ENCODE assay signal across 20 cellular contexts in genomic region chr2:51638811-51639210, GRCh38.
"Had no signal": no experiment of that assay in that cellular context is flagged by ENCODE, and none has a peak within 500 bp of the region (broad histone marks: within the 10 kb centered on the region; RNA-seq: fewer than 3 reads in every experiment).

No MANE protein-coding gene starts in this region.

- FAIRE-seq: astrocyte had no signal

- DNase-seq: activated CD4-positive, alpha-beta T cell treated with anti-CD3 and anti-CD28 coated beads, Interleukin-2, amount 10 ng/mL, durations not matched to agents 7 days and 5 days; activated CD8-positive, alpha-beta memory T cell treated with anti-CD3 and anti-CD28 coated beads for 24 hours; activated CD8-positive, alpha-beta memory T cell treated with anti-CD3 and anti-CD28 coated beads, Interleukin-2, amount 50 U/mL, for 48 hours; activated effector memory CD4-positive, alpha-beta T cell treated with Interleukin-2 at 50 U/mL for 16 hours; activated naive CD4-positive, alpha-beta T cell treated with anti-CD3 and anti-CD28 coated beads, Interleukin-2, amount 50 U/mL, for 16 hours; activated T-cell treated with anti-CD3 and anti-CD28 coated beads, Interleukin-2, amount 50 U/mL, for 48 hours; cortex of kidney; effector CD4-positive, alpha-beta T cell; naive thymus-derived CD8-positive, alpha-beta T cell; sigmoid colon; stimulated activated CD4-positive, alpha-beta T cell treated with anti-CD3 and anti-CD28 coated beads, Interleukin-4, amount 100 ng/mL, for 4 hours; testis; upper lobe of left lung had no signal

- H3K36me3 Mint-ChIP-seq: stimulated activated memory B cell treated with anti-CD40 and anti-IgM and Interleukin-4, amounts not matched to agents 10 μg/mL and 1 μg/mL and 100 μg/mL, for 72 hours had no signal

- H3K36me3 ChIP-seq: breast epithelium, sigmoid colon, upper lobe of left lung had no signal

- ATAC-seq: activated CD4-positive, CD25-positive, alpha-beta regulatory T cell treated with anti-CD3 and anti-CD28 coated beads, Interleukin-2, amount 50 U/mL, for 24 hours; esophagus mucosa; naive thymus-derived CD8-positive, alpha-beta T cell; stimulated activated memory B cell treated with anti-CD40 and anti-IgM and Interleukin-4, amounts not matched to agents 10 μg/mL and 1 μg/mL and 100 μg/mL, for 72 hours had no signal

- H3K9ac ChIP-seq: parathyroid adenoma had no signal

- H2AFZ ChIP-seq: parathyroid adenoma had no signal

- H3K4me1 Mint-ChIP-seq: activated CD4-positive, alpha-beta T cell treated with anti-CD3 and anti-CD28 coated beads, Interleukin-2, amount 10 ng/mL, durations not matched to agents 7 days and 5 days; naive thymus-derived CD8-positive, alpha-beta T cell; stimulated activated memory B cell treated with anti-CD40 and anti-IgM and Interleukin-4, amounts not matched to agents 10 μg/mL and 1 μg/mL and 100 μg/mL, for 72 hours had no signal

- H3K27me3 Mint-ChIP-seq: activated CD4-positive, alpha-beta T cell treated with anti-CD3 and anti-CD28 coated beads, Interleukin-2, amount 10 ng/mL, durations not matched to agents 7 days and 5 days; naive thymus-derived CD8-positive, alpha-beta T cell; stimulated activated memory B cell treated with anti-CD40 and anti-IgM and Interleukin-4, amounts not matched to agents 10 μg/mL and 1 μg/mL and 100 μg/mL, for 72 hours had no signal

- H3K27me3 ChIP-seq: breast epithelium, sigmoid colon, testis, upper lobe of left lung had no signal

- H3K9me3 ChIP-seq: breast epithelium, sigmoid colon, testis had no signal

- H3K27ac ChIP-seq: breast epithelium, parathyroid adenoma, sigmoid colon, testis, upper lobe of left lung had no signal

- H3K4me3 Mint-ChIP-seq: activated CD4-positive, alpha-beta T cell treated with anti-CD3 and anti-CD28 coated beads, Interleukin-2, amount 10 ng/mL, durations not matched to agents 7 days and 5 days; naive thymus-derived CD8-positive, alpha-beta T cell; stimulated activated memory B cell treated with anti-CD40 and anti-IgM and Interleukin-4, amounts not matched to agents 10 μg/mL and 1 μg/mL and 100 μg/mL, for 72 hours; T-helper 1 cell treated with Interleukin-12 subunit alpha and Interleukin-12 subunit beta and Interleukin-4 antibody, amounts not matched to agents 30 μg/mL and 1 μg/mL, for 36 hours had no signal

- H3K27ac Mint-ChIP-seq: activated CD4-positive, alpha-beta T cell treated with anti-CD3 and anti-CD28 coated beads, Interleukin-2, amount 10 ng/mL, durations not matched to agents 7 days and 5 days; naive thymus-derived CD8-positive, alpha-beta T cell; stimulated activated memory B cell treated with anti-CD40 and anti-IgM and Interleukin-4, amounts not matched to agents 10 μg/mL and 1 μg/mL and 100 μg/mL, for 72 hours; T-helper 1 cell treated with Interleukin-12 subunit alpha and Interleukin-12 subunit beta and Interleukin-4 antibody, amounts not matched to agents 30 μg/mL and 1 μg/mL, for 36 hours had no signal

- H3K4me1 ChIP-seq: breast epithelium, parathyroid adenoma, sigmoid colon, testis, upper lobe of left lung had no signal

- H3K79me2 ChIP-seq: parathyroid adenoma had no signal

- H3K4me3 ChIP-seq: breast epithelium, sigmoid colon, testis, upper lobe of left lung had no signal
